29 cellular contexts compared by ENCODE assay signal in the genomic region with DNA sequence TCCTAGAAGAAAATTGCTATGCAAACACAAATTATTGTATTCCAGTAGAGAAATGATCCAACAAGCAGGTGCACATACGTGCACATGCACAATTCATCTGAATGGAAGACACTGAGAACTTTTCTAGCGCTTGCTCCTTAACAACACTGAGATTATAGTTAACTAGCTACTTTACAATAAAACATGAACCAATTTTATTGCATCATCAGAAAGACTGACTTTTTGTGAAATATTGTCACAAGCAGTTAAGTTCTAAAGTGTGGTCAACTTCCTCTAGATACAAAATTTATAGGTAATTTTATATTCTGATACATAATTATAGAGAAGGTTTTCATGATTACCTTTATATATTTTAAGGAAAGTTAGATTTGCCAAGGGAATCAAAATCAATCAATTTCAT.
"Had no signal": no experiment of that assay in that cellular context is flagged by ENCODE, and none has a peak within 500 bp of the region (broad histone marks: within the 10 kb centered on the region; RNA-seq: fewer than 3 reads in every experiment).

No MANE protein-coding gene starts in this region.

- H3K27ac ChIP-seq: body of pancreas, epithelial cell of prostate, esophagus squamous epithelium, gastroesophageal sphincter, heart right ventricle, hepatocyte had no signal

- H3K9me3 Mint-ChIP-seq: activated CD4-positive, alpha-beta memory T cell treated with anti-CD3 and anti-CD28 coated beads, Interleukin-2, amount 10 ng/mL, durations not matched to agents 7 days and 5 days; activated CD4-positive, alpha-beta T cell treated with anti-CD3 and anti-CD28 coated beads, Interleukin-2, amount 10 ng/mL, durations not matched to agents 7 days and 5 days; activated naive CD4-positive, alpha-beta T cell treated with anti-CD3 and anti-CD28 coated beads, Interleukin-2, amount 10 ng/mL, durations not matched to agents 7 days and 5 days; activated naive CD4-positive, alpha-beta T cell treated with anti-CD3 and anti-CD28 coated beads, Interleukin-2, amount 50 U/mL, for 72 hours; activated naive CD8-positive, alpha-beta T cell treated with anti-CD3 and anti-CD28 coated beads, Interleukin-2, amount 10 ng/mL, durations not matched to agents 7 days and 5 days; activated T-cell treated with anti-CD3 and anti-CD28 coated beads, Interleukin-2, amount 50 U/mL, for 24 hours; effector memory CD8-positive, alpha-beta T cell had no signal

- H3K79me2 ChIP-seq: hepatocyte had no signal

- H3K27me3 Mint-ChIP-seq: activated naive CD4-positive, alpha-beta T cell treated with anti-CD3 and anti-CD28 coated beads, Interleukin-2, amount 10 ng/mL, durations not matched to agents 7 days and 5 days had no signal

- H3K36me3 ChIP-seq: esophagus squamous epithelium, heart right ventricle had no signal

- H3K36me3 Mint-ChIP-seq: activated naive CD4-positive, alpha-beta T cell treated with anti-CD3 and anti-CD28 coated beads, Interleukin-2, amount 10 ng/mL, durations not matched to agents 7 days and 5 days; activated naive CD4-positive, alpha-beta T cell treated with anti-CD3 and anti-CD28 coated beads, Interleukin-2, amount 50 U/mL, for 72 hours; activated naive CD8-positive, alpha-beta T cell treated with anti-CD3 and anti-CD28 coated beads, Interleukin-2, amount 10 ng/mL, durations not matched to agents 7 days and 5 days had no signal

- H3K9me3 ChIP-seq: body of pancreas, esophagus squamous epithelium, gastroesophageal sphincter, heart right ventricle had no signal

- H3K4me1 ChIP-seq: body of pancreas, esophagus squamous epithelium, gastroesophageal sphincter, heart right ventricle had no signal

- H3K4me3 ChIP-seq: body of pancreas, esophagus squamous epithelium, gastroesophageal sphincter, heart right ventricle, hepatocyte had no signal

- FAIRE-seq: colon had no signal

- H3K4me1 Mint-ChIP-seq: activated CD4-positive, alpha-beta memory T cell treated with anti-CD3 and anti-CD28 coated beads, Interleukin-2, amount 10 ng/mL, durations not matched to agents 7 days and 5 days; activated naive CD4-positive, alpha-beta T cell treated with anti-CD3 and anti-CD28 coated beads, Interleukin-2, amount 10 ng/mL, durations not matched to agents 7 days and 5 days had no signal

- H3K4me3 Mint-ChIP-seq: activated CD4-positive, alpha-beta memory T cell treated with anti-CD3 and anti-CD28 coated beads, Interleukin-2, amount 10 ng/mL, durations not matched to agents 7 days and 5 days; activated CD4-positive, alpha-beta T cell treated with anti-CD3 and anti-CD28 coated beads, Interleukin-2, amount 10 ng/mL, durations not matched to agents 7 days and 5 days; activated naive CD4-positive, alpha-beta T cell treated with anti-CD3 and anti-CD28 coated beads, Interleukin-2, amount 10 ng/mL, durations not matched to agents 7 days and 5 days; activated naive CD8-positive, alpha-beta T cell treated with anti-CD3 and anti-CD28 coated beads, Interleukin-2, amount 10 ng/mL, durations not matched to agents 7 days and 5 days; activated T-cell treated with anti-CD3 and anti-CD28 coated beads, Interleukin-2, amount 50 U/mL, for 24 hours; activated T-cell treated with anti-CD3 and anti-CD28 coated beads, Interleukin-2, amount 50 U/mL, for 72 hours; effector memory CD8-positive, alpha-beta T cell had no signal

- DNase-seq: activated CD4-positive, alpha-beta memory T cell treated with anti-CD3 and anti-CD28 coated beads, Interleukin-2, amount 10 ng/mL, durations not matched to agents 7 days and 5 days; activated CD4-positive, alpha-beta T cell treated with anti-CD3 and anti-CD28 coated beads for 1 hour; activated CD4-positive, alpha-beta T cell treated with anti-CD3 and anti-CD28 coated beads for 4 hours; activated CD4-positive, alpha-beta T cell treated with anti-CD3 and anti-CD28 coated beads, Interleukin-2, amount 10 ng/mL, durations not matched to agents 7 days and 5 days; activated CD4-positive, alpha-beta T cell treated with anti-CD3 and anti-CD28 coated beads, Interleukin-2, amount 50 U/mL, for 4 hours; activated CD8-positive, alpha-beta memory T cell treated with anti-CD3 and anti-CD28 coated beads, Interleukin-2, amount 50 U/mL, for 48 hours; activated gamma-delta T cell; activated naive CD4-positive, alpha-beta T cell; activated naive CD4-positive, alpha-beta T cell treated with anti-CD3 and anti-CD28 coated beads, Interleukin-2, amount 10 ng/mL, durations not matched to agents 7 days and 5 days; activated naive CD8-positive, alpha-beta T cell treated with anti-CD3 and anti-CD28 coated beads, Interleukin-2, amount 10 ng/mL, durations not matched to agents 7 days and 5 days; activated T-cell treated with anti-CD3 and anti-CD28 coated beads for 4 hours; activated T-cell treated with anti-CD3 and anti-CD28 coated beads, Interleukin-2, amount 50 U/mL, for 24 hours; activated T-cell treated with anti-CD3 and anti-CD28 coated beads, Interleukin-2, amount 50 U/mL, for 72 hours; anterior cingulate cortex; body of pancreas; caudate nucleus; cortex of kidney; dermis blood vessel endothelial cell; effector CD4-positive, alpha-beta T cell; effector memory CD8-positive, alpha-beta T cell; esophagus squamous epithelium; foreskin melanocyte; heart right ventricle; T-helper 2 cell had no signal

- H2AFZ ChIP-seq: hepatocyte had no signal

- H3K27ac Mint-ChIP-seq: activated CD4-positive, alpha-beta memory T cell treated with anti-CD3 and anti-CD28 coated beads, Interleukin-2, amount 10 ng/mL, durations not matched to agents 7 days and 5 days; activated CD4-positive, alpha-beta T cell treated with anti-CD3 and anti-CD28 coated beads, Interleukin-2, amount 10 ng/mL, durations not matched to agents 7 days and 5 days; activated naive CD4-positive, alpha-beta T cell treated with anti-CD3 and anti-CD28 coated beads, Interleukin-2, amount 10 ng/mL, durations not matched to agents 7 days and 5 days; activated naive CD4-positive, alpha-beta T cell treated with anti-CD3 and anti-CD28 coated beads, Interleukin-2, amount 50 U/mL, for 72 hours; activated naive CD8-positive, alpha-beta T cell treated with anti-CD3 and anti-CD28 coated beads, Interleukin-2, amount 10 ng/mL, durations not matched to agents 7 days and 5 days; activated T-cell treated with anti-CD3 and anti-CD28 coated beads, Interleukin-2, amount 50 U/mL, for 24 hours; activated T-cell treated with anti-CD3 and anti-CD28 coated beads, Interleukin-2, amount 50 U/mL, for 72 hours; effector memory CD8-positive, alpha-beta T cell had no signal

- H3K4me2 ChIP-seq: hepatocyte had no signal

- H3K27me3 ChIP-seq: body of pancreas, esophagus squamous epithelium, gastroesophageal sphincter, heart right ventricle, hepatocyte had no signal

- ATAC-seq: activated naive CD4-positive, alpha-beta T cell treated with anti-CD3 and anti-CD28 coated beads, Interleukin-2, amount 50 U/mL, for 72 hours; activated T-cell treated with anti-CD3 and anti-CD28 coated beads, Interleukin-2, amount 50 U/mL, for 72 hours; body of pancreas; effector memory CD8-positive, alpha-beta T cell; gastroesophageal sphincter; heart right ventricle had no signal
